ENCODE assay signal across 1 cellular context in the genomic region with DNA sequence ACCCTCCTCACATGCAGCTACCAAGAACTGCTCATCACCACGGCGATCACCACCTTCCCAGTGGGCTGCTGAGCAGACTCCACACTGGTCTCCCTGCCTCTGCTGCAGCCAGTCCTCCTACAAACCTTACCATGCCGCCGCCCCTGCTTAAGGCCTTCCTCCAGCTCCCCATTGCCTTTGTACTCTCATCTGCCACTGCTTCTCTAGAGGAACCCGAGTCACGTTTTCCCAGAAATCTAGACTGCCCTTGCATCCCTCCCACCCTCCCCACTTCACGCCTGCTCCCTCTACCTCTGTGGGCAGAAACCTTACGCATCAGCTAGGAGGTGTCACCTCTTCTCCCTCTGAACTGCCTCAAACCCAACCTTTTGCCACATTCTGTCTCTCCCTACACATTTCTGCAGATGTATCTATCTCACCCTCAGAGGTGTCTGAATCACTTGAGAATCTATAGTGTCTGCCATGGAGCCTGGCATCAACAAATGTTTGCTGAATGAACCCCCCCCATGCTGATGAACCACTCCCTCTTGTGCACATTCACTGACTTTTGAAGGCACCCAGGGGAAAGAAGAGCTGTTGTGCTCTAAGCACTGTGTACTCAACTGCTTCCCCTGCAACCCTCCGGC.
TF ChIP-seq lines count a peak whose summit lies in the region.

No MANE protein-coding gene starts in this region.

TF ChIP-seq in H1, 55 proteins besides CTCF, POLR2A, EP300 and RAD21:
- no peak for TF ChIP-seq TBP (IDR thresholded peaks at IDR 0.05; ENCODE audit: low read depth, low read length)
- TF ChIP-seq HDAC2 (IDR thresholded peaks at IDR 0.05; ENCODE audit: borderline replicate concordance in 1 of 2, low read depth in 2 of 2, low read length in 2 of 2), result no peak
- TF ChIP-seq POLR2AphosphoS5 (IDR thresholded peaks at IDR 0.05; ENCODE audit: low read depth, low read length), result peak; percentile 50; the same call in 1 of the 2 replicates
TF ChIP-seq in H1: peak in this region for 1.
